In genomic region chr1:25767437-25767770, GRCh38 we compare ENCODE assay signal across 26 cellular contexts.
"Had no signal": no experiment of that assay in that cellular context is flagged by ENCODE, and none has a peak within 500 bp of the region (broad histone marks: within the 10 kb centered on the region; RNA-seq: fewer than 3 reads in every experiment).

No MANE protein-coding gene starts in this region.

- H3K4me3 Mint-ChIP-seq: activated CD4-positive, alpha-beta memory T cell treated with anti-CD3 and anti-CD28 coated beads, Interleukin-2, amount 10 ng/mL, durations not matched to agents 7 days and 5 days; activated CD4-positive, alpha-beta T cell treated with anti-CD3 and anti-CD28 coated beads, Interleukin-2, amount 10 ng/mL, durations not matched to agents 7 days and 5 days; activated naive CD8-positive, alpha-beta T cell; activated T-cell treated with anti-CD3 and anti-CD28 coated beads, Interleukin-2, amount 50 U/mL, for 24 hours; WTC11 had no signal

- DNase-seq: activated CD4-positive, alpha-beta memory T cell treated with anti-CD3 and anti-CD28 coated beads, Interleukin-2, amount 10 ng/mL, durations not matched to agents 7 days and 5 days; activated CD4-positive, alpha-beta T cell treated with anti-CD3 and anti-CD28 coated beads for 1 hour; activated CD4-positive, alpha-beta T cell treated with anti-CD3 and anti-CD28 coated beads, Interleukin-2, amount 10 ng/mL, durations not matched to agents 7 days and 5 days; activated CD8-positive, alpha-beta memory T cell treated with anti-CD3 and anti-CD28 coated beads, Interleukin-2, amount 50 U/mL, for 48 hours; activated T-cell treated with anti-CD3 and anti-CD28 coated beads, Interleukin-2, amount 50 U/mL, for 24 hours; dermis blood vessel endothelial cell; effector CD8-positive, alpha-beta T cell; islet precursor cell; mucosa of descending colon; nucleus accumbens; stimulated activated CD4-positive, alpha-beta T cell treated with anti-CD3 and anti-CD28 coated beads, Interleukin-15, amount 100 ng/mL, for 24 hours; stimulated activated CD4-positive, alpha-beta T cell treated with anti-CD3 and anti-CD28 coated beads, Interleukin-2, amount 100 ng/mL, for 24 hours; stimulated activated naive CD4-positive, alpha-beta T cell treated with Interleukin-2 at 50 U/mL for 16 hours; T-helper 2 cell had no signal

- H3K4me1 Mint-ChIP-seq: activated CD4-positive, alpha-beta memory T cell treated with anti-CD3 and anti-CD28 coated beads, Interleukin-2, amount 10 ng/mL, durations not matched to agents 7 days and 5 days had no signal

- H3K27me3 ChIP-seq: breast epithelium, gastroesophageal sphincter, hepatocyte, tibial nerve had no signal

- H3K4me1 ChIP-seq: breast epithelium had no signal

- H3K36me3 Mint-ChIP-seq: WTC11 had no signal

- H3K9me3 Mint-ChIP-seq: activated CD4-positive, alpha-beta memory T cell treated with anti-CD3 and anti-CD28 coated beads, Interleukin-2, amount 10 ng/mL, durations not matched to agents 7 days and 5 days; activated CD4-positive, alpha-beta T cell treated with anti-CD3 and anti-CD28 coated beads, Interleukin-2, amount 10 ng/mL, durations not matched to agents 7 days and 5 days; activated T-cell treated with anti-CD3 and anti-CD28 coated beads, Interleukin-2, amount 50 U/mL, for 24 hours; activated T-helper 2 cell treated with anti-CD3 and anti-CD28 coated beads, Interferon-gamma antibody, Interleukin-2, Interleukin-4, amounts not matched to agents 10 μg/mL and 5 μg/mL and 100 μg/mL, durations not matched to agents 14 hours and 24 hours and 36 hours; WTC11 had no signal

- ATAC-seq: gastroesophageal sphincter, mucosa of descending colon, SK-N-SH treated with all-trans-retinoic acid at 6 μM for 48 hours, WTC11 had no signal

- H3K4me3 ChIP-seq: gastroesophageal sphincter, hepatocyte, left ventricle myocardium inferior, lung, mucosa of descending colon, psoas muscle, tibial nerve had no signal

- H3K9me3 ChIP-seq: breast epithelium, gastroesophageal sphincter, left ventricle myocardium inferior, mucosa of descending colon, psoas muscle, tibial nerve had no signal

- H3K36me3 ChIP-seq: breast epithelium had no signal

- H3K4me2 ChIP-seq: hepatocyte had no signal

- H3K9ac ChIP-seq: parathyroid adenoma had no signal

- H3K27me3 Mint-ChIP-seq: activated naive CD8-positive, alpha-beta T cell; activated T-cell treated with anti-CD3 and anti-CD28 coated beads, Interleukin-2, amount 50 U/mL, for 24 hours had no signal

- H3K27ac Mint-ChIP-seq: activated CD4-positive, alpha-beta memory T cell treated with anti-CD3 and anti-CD28 coated beads, Interleukin-2, amount 10 ng/mL, durations not matched to agents 7 days and 5 days; activated CD4-positive, alpha-beta T cell treated with anti-CD3 and anti-CD28 coated beads, Interleukin-2, amount 10 ng/mL, durations not matched to agents 7 days and 5 days; activated naive CD8-positive, alpha-beta T cell; activated T-cell treated with anti-CD3 and anti-CD28 coated beads, Interleukin-2, amount 50 U/mL, for 24 hours; activated T-helper 2 cell treated with anti-CD3 and anti-CD28 coated beads, Interferon-gamma antibody, Interleukin-2, Interleukin-4, amounts not matched to agents 10 μg/mL and 5 μg/mL and 100 μg/mL, durations not matched to agents 14 hours and 24 hours and 36 hours; WTC11 had no signal

- H3K27ac ChIP-seq: breast epithelium, gastroesophageal sphincter, parathyroid adenoma, tibial nerve had no signal

- H2AFZ ChIP-seq: hepatocyte, parathyroid adenoma had no signal
